In the genomic region with DNA sequence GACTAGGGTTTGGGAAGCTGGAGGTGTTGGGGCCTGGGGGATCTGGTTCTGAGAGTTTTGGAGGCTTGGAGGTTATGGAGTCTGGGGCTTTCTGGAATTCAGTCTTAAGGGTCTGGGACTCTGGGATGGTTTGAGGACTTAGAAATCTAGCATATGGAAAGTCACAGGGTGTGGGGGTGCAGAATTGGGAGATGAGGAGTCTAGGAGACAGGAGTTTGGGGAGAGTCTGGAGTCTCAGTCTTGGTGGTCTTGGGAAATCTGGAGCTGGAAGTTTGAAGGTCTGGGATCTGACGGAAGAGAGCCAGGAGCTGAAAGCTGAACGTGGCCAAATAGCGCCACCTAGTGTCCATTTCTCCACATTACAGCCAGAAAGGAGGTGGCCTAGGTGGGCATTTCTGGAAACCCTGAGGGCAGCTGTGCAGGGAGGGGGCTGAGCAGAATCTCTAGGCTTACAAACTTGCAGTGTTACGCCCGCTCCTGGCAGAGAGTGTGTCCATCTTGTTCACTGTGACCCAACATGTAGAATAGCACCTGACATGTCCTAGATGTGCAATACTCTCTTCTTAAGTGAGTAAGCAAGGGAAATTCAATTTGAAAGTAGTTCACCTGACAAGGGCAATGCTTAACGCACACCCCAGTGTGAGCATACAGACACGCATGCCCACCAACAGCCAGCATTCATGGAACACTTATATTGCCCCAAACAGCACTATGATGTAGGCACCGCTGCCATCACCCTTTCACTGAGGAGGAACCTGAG, we compare ENCODE assay signal across 9 cellular contexts.
DNase-seq lines count a peak whose midpoint lies in the region; ATAC-seq, FAIRE-seq and TF ChIP-seq lines count a peak whose summit lies in the region.
"Had no signal": no experiment of that assay in that cellular context is flagged by ENCODE, and none has a peak within 500 bp of the region (broad histone marks: within the 10 kb centered on the region; RNA-seq: fewer than 3 reads in every experiment).

No MANE protein-coding gene starts in this region.

- H3K27ac Mint-ChIP-seq in astrocyte (ENCODE audit: unreplicated experiment), result no peak overlapping the region
- H3K27ac Mint-ChIP-seq: T-helper 17 cell had no signal

- H3K27ac ChIP-seq in DND-41 (ENCODE audit: low read length) (no peak overlapping the region), RWPE2 (ENCODE audit: poor library complexity, severe bottlenecking) (no peak overlapping the region), astrocyte (ENCODE audit: low read depth, low read length) (no peak overlapping the region)

- H3K4me3 Mint-ChIP-seq in astrocyte (ENCODE audit: unreplicated experiment), result no peak overlapping the region
- H3K4me3 Mint-ChIP-seq: T-helper 17 cell had no signal

- ATAC-seq in DND-41 (ENCODE audit: insufficient read depth, low read depth), result peak; percentile 64
- ATAC-seq in RWPE2 (ENCODE audit: low read depth), result 0 out of 3 replicates have a peak, but pooled peaks have one; percentile 26
- ATAC-seq in GM18873 (IDR thresholded peaks at IDR 0.05; ENCODE audit: low FRiP score, unreplicated experiment), result no peak
- ATAC-seq: T-helper 17 cell had no signal

- H3K4me1 Mint-ChIP-seq in astrocyte (ENCODE audit: low read depth, unreplicated experiment), result peaks cover under 1% of the 10 kb centered on the region

- H3K4me2 ChIP-seq in DND-41 (ENCODE audit: insufficient read depth, low read length), result no peak overlapping the region
- no peak overlapping the region for H3K4me2 ChIP-seq in astrocyte (ENCODE audit: low read length)

- TF ChIP-seq CTCF in DND-41 (IDR thresholded peaks at IDR 0.05; ENCODE audit: borderline replicate concordance, extremely low read depth, low read length, poor library complexity, severe bottlenecking) (peak; percentile 93), RWPE2 (IDR thresholded peaks at IDR 0.05; ENCODE audit: poor library complexity, severe bottlenecking) (peak; percentile 83), astrocyte (IDR thresholded peaks at IDR 0.05; ENCODE audit: insufficient read depth, low read depth, low read length) (peak; percentile 87)

- H3K9me3 ChIP-seq in DND-41 (ENCODE audit: insufficient read depth, low read length, severe bottlenecking) (no peaks in the 10 kb centered on the region), RWPE2 (ENCODE audit: severe bottlenecking) (no peaks in the 10 kb centered on the region), astrocyte (ENCODE audit: insufficient read depth, low read depth, low read length) (no peaks in the 10 kb centered on the region)

- H3K4me3 ChIP-seq in DND-41 (ENCODE audit: low read depth in 1 of 2, low read length in 2 of 2) (no peak overlapping the region), RWPE2 (ENCODE audit: severe bottlenecking) (no peak overlapping the region), astrocyte (ENCODE audit: insufficient read depth, low read depth, low read length) (no peak overlapping the region)

- H3K9ac ChIP-seq in DND-41 (ENCODE audit: low read depth, low read length), result no peak overlapping the region
- H3K9ac ChIP-seq in astrocyte (ENCODE audit: low read length), result no peak overlapping the region

- H3K4me1 ChIP-seq in DND-41 (ENCODE audit: insufficient read depth, low read length) (no peaks in the 10 kb centered on the region), RWPE2 (ENCODE audit: insufficient read depth, poor library complexity, severe bottlenecking) (no peaks in the 10 kb centered on the region), astrocyte (ENCODE audit: insufficient read depth, low read length) (peaks cover 12% of the 10 kb centered on the region)

- no peaks in the 10 kb centered on the region for H3K9me3 Mint-ChIP-seq in astrocyte (ENCODE audit: unreplicated experiment)

- peak; percentile 84 for FAIRE-seq in astrocyte (lab: Jason Lieb, UNC)

- H2AFZ ChIP-seq in DND-41 (ENCODE audit: low read depth, low read length), result no peak overlapping the region
- no peak overlapping the region for H2AFZ ChIP-seq in astrocyte (ENCODE audit: low read depth, low read length)

- H3K27me3 ChIP-seq in DND-41 (ENCODE audit: insufficient read depth, low read length, poor library complexity) (no peaks in the 10 kb centered on the region), RWPE2 (ENCODE audit: insufficient read depth, poor library complexity, severe bottlenecking) (no peaks in the 10 kb centered on the region), astrocyte (ENCODE audit: insufficient read depth, low read length) (peaks cover 9% of the 10 kb centered on the region)

- no peaks in the 10 kb centered on the region for H3K36me3 Mint-ChIP-seq in astrocyte (ENCODE audit: low read depth, unreplicated experiment)

- H4K20me1 ChIP-seq in DND-41 (ENCODE audit: insufficient read depth, low read length) (peaks cover 5% of the 10 kb centered on the region; the same call in 1 of the 2 replicates), astrocyte (ENCODE audit: insufficient read depth, low read length) (peaks cover 3% of the 10 kb centered on the region)

- H3K27me3 Mint-ChIP-seq in astrocyte (ENCODE audit: low read depth, unreplicated experiment), result peaks cover 43% of the 10 kb centered on the region

- H3K36me3 ChIP-seq in DND-41 (ENCODE audit: insufficient read depth, low read length) (no peaks in the 10 kb centered on the region), RWPE2 (ENCODE audit: low read depth) (no peaks in the 10 kb centered on the region), astrocyte (ENCODE audit: insufficient read depth, low read length) (no peaks in the 10 kb centered on the region)

- DNase-seq in DND-41 (peak; percentile 58), HuH-7.5 (ENCODE audit: low spot score) (peak; percentile 74), RWPE2 (ENCODE audit: low spot score) (no peak), astrocyte (ENCODE audit: low read depth) (no peak), iPS-NIHi11 (ENCODE audit: low spot score) (peak; percentile 80), cortex of kidney (lab: John Stamatoyannopoulos, UW) (no peak)
- peak; percentile 57 for DNase-seq in stimulated activated CD4-positive, alpha-beta T cell treated with anti-CD3 and anti-CD28 coated beads, Interleukin-15, amount 100 ng/mL, for 24 hours

- H3K79me2 ChIP-seq in DND-41 (ENCODE audit: insufficient read depth, low read length), result no peaks in the 10 kb centered on the region
- H3K79me2 ChIP-seq in astrocyte (ENCODE audit: insufficient read depth, low read length), result no peaks in the 10 kb centered on the region

Comparison
In these comparisons a context has a peak if more than half of its experiments do, and no peak if none do; other contexts are left out.
1. DNase-seq: peak in DND-41 (single experiment), HuH-7.5 (single experiment), iPS-NIHi11 (single experiment) and stimulated activated CD4-positive, alpha-beta T cell treated with anti-CD3 and anti-CD28 coated beads, Interleukin-15, amount 100 ng/mL, for 24 hours (single experiment); none in RWPE2 (single experiment), astrocyte (single experiment) and cortex of kidney (single experiment).
2. Peak in every context shown above with its lines, with median percentiles within 50 percentile points of each other: CTCF ChIP-seq.